Comparison of ENCODE assay signal across 1 cellular context in genomic region chr6:10747251-10747972, GRCh38.
TF ChIP-seq lines count a peak whose summit lies in the region.

TSS of gene TMEM14B (plus strand) at chr6:10747805. CDS start at chr6:10749246, 1,441 bp downstream.

TF ChIP-seq in HepG2, 621 proteins besides CTCF, POLR2A, EP300 and RAD21 (continued from another document):
- peak; percentile 83 for TF ChIP-seq ZHX1 (CRISPR knock-in tag; IDR thresholded peaks at IDR 0.05; ENCODE audit: low read depth)
TF ChIP-seq in HepG2: peak in this region for 383.
